Comparison of ENCODE assay signal across 18 cellular contexts in genomic region chr4:8221985-8222384, GRCh38. TPM values are rescaled to one million over a fixed set of nuclear protein-coding genes. Genes with fewer than 3 reads are reported as not detected.
DNase-seq lines count a peak whose midpoint lies in the region; ATAC-seq and TF ChIP-seq lines count a peak whose summit lies in the region.
"Had no signal": no experiment of that assay in that cellular context is flagged by ENCODE, and none has a peak within 500 bp of the region (broad histone marks: within the 10 kb centered on the region; RNA-seq: fewer than 3 reads in every experiment).

No MANE protein-coding gene starts in this region.

- intact Hi-C loops in activated CD8-positive, alpha-beta T cell treated with anti-CD3 and anti-CD28 coated beads for 36 hours (cut with micrococcal nuclease) = no loop called here
- intact Hi-C loops in transverse colon (cut with DNase I; ENCODE audit: low total_unique reads) = no loop called here

- POLR2A ChIA-PET in activated CD8-positive, alpha-beta T cell treated with anti-CD3 and anti-CD28 coated beads for 36 hours (lab: Charles Lee) = interaction anchor here (0.7 to 1.2 kb wide), 3 partner anchors 8 to 21 kb away, joined by 3 read pairs; no protein-coding TSS in a partner anchor
- POLR2A ChIA-PET in activated CD8-positive, alpha-beta T cell treated with anti-CD3 and anti-CD28 coated beads, Interleukin-2, amount 10 ng/mL, durations not matched to agents 7 days and 5 days (lab: Charles Lee) = interaction anchor here (1.2 to 2.4 kb wide), 2 partner anchors 21 to 22 kb away, joined by 3 to 12 read pairs; partner anchors contain the start of gene SH3TC1

- no peak for DNase-seq in activated CD8-positive, alpha-beta T cell treated with anti-CD3 and anti-CD28 coated beads for 36 hours
- DNase-seq in activated CD8-positive, alpha-beta T cell treated with anti-CD3 and anti-CD28 coated beads, Interleukin-2, amount 10 ng/mL, durations not matched to agents 7 days and 5 days = no peak
- no peak for DNase-seq in mesothelial cell of epicardium (ENCODE audit: low spot score in 2 of 2, unreplicated experiment in 2 of 2)
- no peak for DNase-seq in transverse colon
- DNase-seq in SW 1271 (lab: John Stamatoyannopoulos, UW) = no peak
- no peak for DNase-seq in MV-4-11 (lab: John Stamatoyannopoulos, UW)
- DNase-seq: activated CD4-positive, alpha-beta T cell treated with anti-CD3 and anti-CD28 coated beads for 4 hours; activated T-cell treated with anti-CD3 and anti-CD28 coated beads, Interleukin-2, amount 50 U/mL, for 24 hours; COR-L47; NCI-H1436; NCI-H510A; stimulated activated CD4-positive, alpha-beta T cell treated with anti-CD3 and anti-CD28 coated beads, Interleukin-4, amount 100 ng/mL, for 1 hour had no signal

- peak overlapping the region; percentile 34 to 66 (median 49) for H3K27ac ChIP-seq in transverse colon

- H3K36me3 ChIP-seq in transverse colon = no peaks in the 10 kb centered on the region

- H3K9me3 ChIP-seq in transverse colon = no peaks in the 10 kb centered on the region

- no peak for TF ChIP-seq CTCF in activated CD8-positive, alpha-beta T cell treated with anti-CD3 and anti-CD28 coated beads for 36 hours (IDR thresholded peaks at IDR 0.05)
- TF ChIP-seq CTCF in mesothelial cell of epicardium (IDR thresholded peaks at IDR 0.05; ENCODE audit: unreplicated experiment) (no peak), transverse colon (IDR thresholded peaks at IDR 0.05) (no peak)

- no peak overlapping the region for H3K4me3 ChIP-seq in transverse colon
- H3K4me3 ChIP-seq: GM23338 had no signal

- H3K36me3 Mint-ChIP-seq in activated CD8-positive, alpha-beta T cell treated with anti-CD3 and anti-CD28 coated beads for 36 hours (ENCODE audit: low read depth) = peaks cover 22% of the 10 kb centered on the region
- H3K36me3 Mint-ChIP-seq in activated CD8-positive, alpha-beta T cell treated with anti-CD3 and anti-CD28 coated beads, Interleukin-2, amount 10 ng/mL, durations not matched to agents 7 days and 5 days (ENCODE audit: low read depth) = peaks cover 9% of the 10 kb centered on the region
- H3K36me3 Mint-ChIP-seq in activated T-helper 17 cell treated with anti-CD3 and anti-CD28 coated beads, Interleukin-2, amount 50 U/mL, for 72 hours (ENCODE audit: low read depth) = peaks cover 54% of the 10 kb centered on the region
- peaks cover 15% of the 10 kb centered on the region for H3K36me3 Mint-ChIP-seq in mesothelial cell of epicardium

- TF ChIP-seq EP300 in transverse colon (IDR thresholded peaks at IDR 0.05; ENCODE audit: low read depth) = no peak

- ATAC-seq in activated CD8-positive, alpha-beta T cell treated with anti-CD3 and anti-CD28 coated beads for 36 hours = peak; percentile 18
- no peak for ATAC-seq in activated CD8-positive, alpha-beta T cell treated with anti-CD3 and anti-CD28 coated beads, Interleukin-2, amount 10 ng/mL, durations not matched to agents 7 days and 5 days
- no peak for ATAC-seq in activated T-helper 17 cell treated with anti-CD3 and anti-CD28 coated beads, Interleukin-2, amount 50 U/mL, for 72 hours (replicated peaks)
- no peak for ATAC-seq in GM21390 (IDR thresholded peaks at IDR 0.05; ENCODE audit: unreplicated experiment)
- ATAC-seq: GM23338, Panc1 had no signal

- no peak overlapping the region for H3K4me3 Mint-ChIP-seq in activated CD8-positive, alpha-beta T cell treated with anti-CD3 and anti-CD28 coated beads for 36 hours
- H3K4me3 Mint-ChIP-seq in activated CD8-positive, alpha-beta T cell treated with anti-CD3 and anti-CD28 coated beads, Interleukin-2, amount 10 ng/mL, durations not matched to agents 7 days and 5 days = no peak overlapping the region
- H3K4me3 Mint-ChIP-seq in activated T-helper 17 cell treated with anti-CD3 and anti-CD28 coated beads, Interleukin-2, amount 50 U/mL, for 72 hours = no peak overlapping the region
- no peak overlapping the region for H3K4me3 Mint-ChIP-seq in mesothelial cell of epicardium
- H3K4me3 Mint-ChIP-seq: activated T-cell treated with anti-CD3 and anti-CD28 coated beads, Interleukin-2, amount 50 U/mL, for 24 hours; GM23338 had no signal

- H3K9me3 Mint-ChIP-seq in activated CD8-positive, alpha-beta T cell treated with anti-CD3 and anti-CD28 coated beads for 36 hours = no peaks in the 10 kb centered on the region
- no peaks in the 10 kb centered on the region for H3K9me3 Mint-ChIP-seq in activated CD8-positive, alpha-beta T cell treated with anti-CD3 and anti-CD28 coated beads, Interleukin-2, amount 10 ng/mL, durations not matched to agents 7 days and 5 days (ENCODE audit: insufficient read depth)
- H3K9me3 Mint-ChIP-seq in activated T-helper 17 cell treated with anti-CD3 and anti-CD28 coated beads, Interleukin-2, amount 50 U/mL, for 72 hours = no peaks in the 10 kb centered on the region
- no peaks in the 10 kb centered on the region for H3K9me3 Mint-ChIP-seq in mesothelial cell of epicardium
- H3K9me3 Mint-ChIP-seq: activated T-cell treated with anti-CD3 and anti-CD28 coated beads, Interleukin-2, amount 50 U/mL, for 24 hours; GM23338 had no signal

- peak overlapping the region; percentile 34 for H3K27ac Mint-ChIP-seq in activated CD8-positive, alpha-beta T cell treated with anti-CD3 and anti-CD28 coated beads for 36 hours
- no peak overlapping the region for H3K27ac Mint-ChIP-seq in activated CD8-positive, alpha-beta T cell treated with anti-CD3 and anti-CD28 coated beads, Interleukin-2, amount 10 ng/mL, durations not matched to agents 7 days and 5 days
- H3K27ac Mint-ChIP-seq in activated T-helper 17 cell treated with anti-CD3 and anti-CD28 coated beads, Interleukin-2, amount 50 U/mL, for 72 hours = peak overlapping the region; percentile 70
- H3K27ac Mint-ChIP-seq in mesothelial cell of epicardium = peak overlapping the region; percentile 69
- H3K27ac Mint-ChIP-seq: activated T-cell treated with anti-CD3 and anti-CD28 coated beads, Interleukin-2, amount 50 U/mL, for 24 hours; GM23338 had no signal

- no peaks in the 10 kb centered on the region for H3K27me3 Mint-ChIP-seq in activated CD8-positive, alpha-beta T cell treated with anti-CD3 and anti-CD28 coated beads for 36 hours
- H3K27me3 Mint-ChIP-seq in activated CD8-positive, alpha-beta T cell treated with anti-CD3 and anti-CD28 coated beads, Interleukin-2, amount 10 ng/mL, durations not matched to agents 7 days and 5 days (ENCODE audit: low read depth) = no peaks in the 10 kb centered on the region
- H3K27me3 Mint-ChIP-seq in activated T-helper 17 cell treated with anti-CD3 and anti-CD28 coated beads, Interleukin-2, amount 50 U/mL, for 72 hours = no peaks in the 10 kb centered on the region
- H3K27me3 Mint-ChIP-seq in mesothelial cell of epicardium (ENCODE audit: low read depth) = no peaks in the 10 kb centered on the region
- H3K27me3 Mint-ChIP-seq: activated T-cell treated with anti-CD3 and anti-CD28 coated beads, Interleukin-2, amount 50 U/mL, for 24 hours had no signal

- H3K4me1 ChIP-seq in transverse colon = peaks cover 0 to 14% (median 0%) of the 10 kb centered on the region in 4 donors

- no peaks in the 10 kb centered on the region for H3K27me3 ChIP-seq in transverse colon

- CTCF ChIA-PET in activated CD8-positive, alpha-beta T cell treated with anti-CD3 and anti-CD28 coated beads for 36 hours (lab: Charles Lee) = interaction anchor here (1.2 to 2.0 kb wide), 3 partner anchors 23 to 219 kb away, joined by 3 to 8 read pairs (median 4); partner anchors contain the start of genes ACOX3, SH3TC1 and TRMT44
- CTCF ChIA-PET in activated CD8-positive, alpha-beta T cell treated with anti-CD3 and anti-CD28 coated beads, Interleukin-2, amount 10 ng/mL, durations not matched to agents 7 days and 5 days (lab: Charles Lee) = interaction anchor here (2.2 kb wide), 1 partner anchor 45 kb away, joined by 11 read pairs; no protein-coding TSS in a partner anchor

- no peak for TF ChIP-seq POLR2A in transverse colon (IDR thresholded peaks at IDR 0.05)

- in situ Hi-C loops in transverse colon (cut with MboI; ENCODE audit: low pct_ligation_motif_present in 1 of 4, low pct_unique_long_range_greater_than_20kb in 1 of 4, low sequenced_read_pairs in 3 of 4) = no loop called here

- H3K4me1 Mint-ChIP-seq in activated CD8-positive, alpha-beta T cell treated with anti-CD3 and anti-CD28 coated beads for 36 hours (ENCODE audit: low read depth) = peaks cover 49% of the 10 kb centered on the region
- peaks cover 48% of the 10 kb centered on the region for H3K4me1 Mint-ChIP-seq in activated CD8-positive, alpha-beta T cell treated with anti-CD3 and anti-CD28 coated beads, Interleukin-2, amount 10 ng/mL, durations not matched to agents 7 days and 5 days (ENCODE audit: low read depth)
- H3K4me1 Mint-ChIP-seq in activated T-helper 17 cell treated with anti-CD3 and anti-CD28 coated beads, Interleukin-2, amount 50 U/mL, for 72 hours = peaks cover 16% of the 10 kb centered on the region
- peaks cover 28% of the 10 kb centered on the region for H3K4me1 Mint-ChIP-seq in mesothelial cell of epicardium

RNA-seq across cellular contexts. Expression of gene SH3TC1, which starts 22.9 kb away (rescaled TPM):
- total RNA-seq in activated CD8-positive, alpha-beta T cell treated with anti-CD3 and anti-CD28 coated beads for 36 hours = 10 to 100 TPM; 16.2 to 17.5 TPM
- total RNA-seq in activated CD8-positive, alpha-beta T cell treated with anti-CD3 and anti-CD28 coated beads, Interleukin-2, amount 10 ng/mL, durations not matched to agents 7 days and 5 days = 1 to 10 TPM; 6.3 to 7.3 TPM
- 10 to 100 TPM; 23.1 to 37.4 TPM for total RNA-seq in activated T-helper 17 cell treated with anti-CD3 and anti-CD28 coated beads, Interleukin-2, amount 50 U/mL, for 72 hours
- total RNA-seq in mesothelial cell of epicardium = 22.0 to 24.0 TPM (median 23.2 TPM) in 3 replicates
- 10 to 100 TPM; 15.0 to 78.6 (median 41.4) TPM for total RNA-seq in transverse colon

RNA-seq across cellular contexts. Expression of gene HTRA3, which starts 47.6 kb away (rescaled TPM):
- total RNA-seq in activated CD8-positive, alpha-beta T cell treated with anti-CD3 and anti-CD28 coated beads for 36 hours = under 1 TPM in 1 of 2 experiments, not detected in 1; 0.11 TPM
- total RNA-seq in activated CD8-positive, alpha-beta T cell treated with anti-CD3 and anti-CD28 coated beads, Interleukin-2, amount 10 ng/mL, durations not matched to agents 7 days and 5 days = not detected
- total RNA-seq in activated T-helper 17 cell treated with anti-CD3 and anti-CD28 coated beads, Interleukin-2, amount 50 U/mL, for 72 hours = not detected
- total RNA-seq in mesothelial cell of epicardium (25.6 to 27.9 TPM (median 26.2 TPM) in 3 replicates), transverse colon (10 to 100 TPM in 1 of 4 donors, 1 to 10 TPM in 3; 1.5 to 11.9 (median 6.5) TPM)
- total RNA-seq: A172; T-helper 2 cell treated with Interferon-gamma antibody and Interleukin-4, amounts not matched to agents 100 ng/mL and 5 ng/mL, for 36 hours had no signal
